10 cellular contexts compared by ENCODE assay signal in genomic region chr12:68871899-68872298, GRCh38.
A peak's percentile ranks its signal among the peaks of the same experiment; 100 is the strongest.
DNase-seq lines count a peak whose midpoint lies in the region; ATAC-seq and TF ChIP-seq lines count a peak whose summit lies in the region.
"Had no signal": no experiment of that assay in that cellular context is flagged by ENCODE, and none has a peak within 500 bp of the region (broad histone marks: within the 10 kb centered on the region; RNA-seq: fewer than 3 reads in every experiment).

No MANE protein-coding gene starts in this region.

- H3K4me3 ChIP-seq in LNCaP clone FGC (ENCODE audit: low read depth, low read length), result no peak overlapping the region
- no peak overlapping the region for H3K4me3 ChIP-seq in endodermal cell (ENCODE audit: low read length)
- H3K4me3 ChIP-seq: SJSA1 had no signal

- WGBS in endodermal cell (ENCODE audit: insufficient coverage in 1 of 2, insufficient read length in 1 of 2), 2 experiments, result 81% methylated on average over 5 of the region's 5 CpGs; no CpG with 5 or more reads in 1 of the 2 experiments

- no peak overlapping the region for H3K9ac ChIP-seq in endodermal cell (ENCODE audit: extremely low read depth, low read length, poor library complexity, severe bottlenecking)

- ATAC-seq in GM21367 (IDR thresholded peaks at IDR 0.05; ENCODE audit: unreplicated experiment), result no peak

- H3K9me3 ChIP-seq in endodermal cell (ENCODE audit: control insufficient read depth, low read length), result no peaks in the 10 kb centered on the region

- H3K27ac ChIP-seq in endodermal cell (ENCODE audit: low read depth, low read length), result no peak overlapping the region
- H3K27ac ChIP-seq in caudate nucleus (ENCODE audit: low read depth, low read length), result no peak overlapping the region
- H3K27ac ChIP-seq: epithelial cell of prostate, SJSA1 had no signal

- no peak overlapping the region for H3K27ac Mint-ChIP-seq in endodermal cell

- no peaks in the 10 kb centered on the region for H3K4me1 ChIP-seq in endodermal cell (ENCODE audit: control insufficient read depth, insufficient read depth, low read length)
- H3K4me1 ChIP-seq: SJSA1 had no signal

- DNase-seq in A172 (ENCODE audit: low spot score), result peak; percentile 20
- DNase-seq in LNCaP clone FGC (ENCODE audit: low read depth), result no peak
- DNase-seq in endodermal cell, result peak; percentile 79
- DNase-seq in NCI-H1694 (lab: John Stamatoyannopoulos, UW), result no peak
- no peak for DNase-seq in NCI-H446 treated with DMSO at 0.1 percent for 48 hours (lab: John Stamatoyannopoulos, UW)
- DNase-seq in caudate nucleus (lab: John Stamatoyannopoulos, UW), result no peak

- TF ChIP-seq CTCF in GM12874 (IDR thresholded peaks at IDR 0.05; ENCODE audit: insufficient read depth, low read depth, low read length) (peak; percentile 44; the same call in 1 of the 2 replicates), LNCaP clone FGC (IDR thresholded peaks at IDR 0.05; ENCODE audit: control insufficient read depth, extremely low read depth, insufficient read depth) (peak; percentile 54), endodermal cell (conservative IDR thresholded peaks at IDR 0.05) (peak; percentile 70)

- H3K36me3 ChIP-seq in endodermal cell (ENCODE audit: control insufficient read depth, insufficient read depth, low read length), result no peaks in the 10 kb centered on the region
- H3K36me3 ChIP-seq: SJSA1 had no signal

- no peaks in the 10 kb centered on the region for H3K9me3 Mint-ChIP-seq in endodermal cell

- H3K27me3 ChIP-seq in endodermal cell (ENCODE audit: control insufficient read depth, insufficient read depth, low read length, poor library complexity, severe bottlenecking), result no peaks in the 10 kb centered on the region

- H3K4me1 Mint-ChIP-seq in endodermal cell, result no peaks in the 10 kb centered on the region

- no peak overlapping the region for H3K4me3 Mint-ChIP-seq in endodermal cell

- no peaks in the 10 kb centered on the region for H3K27me3 Mint-ChIP-seq in endodermal cell (ENCODE audit: insufficient read depth)

- no peaks in the 10 kb centered on the region for H3K36me3 Mint-ChIP-seq in endodermal cell (ENCODE audit: low read depth)

Comparison
In these comparisons a context has a peak if more than half of its experiments do, and no peak if none do; other contexts are left out.
1. DNase-seq: peak in A172 (single experiment) and endodermal cell (single experiment); none in LNCaP clone FGC (single experiment), NCI-H1694 (single experiment), NCI-H446 treated with DMSO at 0.1 percent for 48 hours (single experiment) and caudate nucleus (0 of 61).
2. Peak in every context shown above with its lines, with median percentiles within 50 percentile points of each other: CTCF ChIP-seq.